In the genomic region with DNA sequence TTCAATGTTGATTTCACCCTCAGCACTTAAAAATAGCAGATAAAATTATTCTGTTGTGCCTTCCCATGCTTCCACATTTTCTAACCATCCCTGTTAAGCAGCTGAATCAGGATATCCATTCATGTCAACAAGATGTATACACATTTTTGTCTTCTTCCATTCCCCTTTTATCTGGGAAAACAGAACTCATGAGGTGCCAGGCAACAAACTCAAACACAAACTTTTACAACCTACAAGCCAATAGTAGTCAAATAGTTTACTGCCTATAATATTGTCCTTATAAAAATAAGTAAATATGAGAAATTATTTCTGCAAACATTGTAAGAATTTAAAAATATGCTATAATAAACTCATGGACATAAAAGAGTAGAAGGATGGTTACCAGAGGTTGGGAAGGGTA, we compare ENCODE assay signal across 27 cellular contexts.
"Had no signal": no experiment of that assay in that cellular context is flagged by ENCODE, and none has a peak within 500 bp of the region (broad histone marks: within the 10 kb centered on the region; RNA-seq: fewer than 3 reads in every experiment).

No MANE protein-coding gene starts in this region.

- H3K79me2 ChIP-seq: parathyroid adenoma had no signal

- H3K4me1 ChIP-seq: parathyroid adenoma, psoas muscle, right lobe of liver, sigmoid colon, stomach, thyroid gland, tibial nerve, upper lobe of left lung, vagina had no signal

- ATAC-seq: naive thymus-derived CD8-positive, alpha-beta T cell; natural killer cell treated with Interleukin-12 subunit alpha and Interleukin-12 subunit beta and Interleukin-15 and Interleukin-18, amount 100 ng/mL, for 72 hours; psoas muscle; right cardiac atrium; right lobe of liver; stimulated activated effector memory CD8-positive, alpha-beta T cell treated with anti-CD3 and anti-CD28 coated beads, Interleukin-12 subunit alpha, Interleukin-12 subunit beta, amount 100 ng/mL, for 72 hours; stimulated activated naive B cell treated with anti-CD40 and anti-IgM and Interleukin-4, amounts not matched to agents 10 μg/mL and 1 μg/mL and 100 μg/mL, for 72 hours had no signal

- H3K9ac ChIP-seq: parathyroid adenoma had no signal

- H2AFZ ChIP-seq: parathyroid adenoma had no signal

- H3K4me3 ChIP-seq: ovary, psoas muscle, right lobe of liver, sigmoid colon, stomach, thoracic aorta, thyroid gland, tibial nerve, upper lobe of left lung, vagina had no signal

- H3K9me3 ChIP-seq: neutrophil, ovary, psoas muscle, right lobe of liver, sigmoid colon, stomach, thoracic aorta, upper lobe of left lung, vagina had no signal

- DNase-seq: naive thymus-derived CD8-positive, alpha-beta T cell; nephron progenitor cell; nucleus accumbens; ovary; posterior cingulate gyrus; psoas muscle; right cardiac atrium; right lobe of liver; sigmoid colon; small intestine; stimulated activated CD4-positive, alpha-beta T cell treated with anti-CD3 and anti-CD28 coated beads, Interleukin-15, amount 100 ng/mL, for 24 hours; stimulated activated CD4-positive, alpha-beta T cell treated with anti-CD3 and anti-CD28 coated beads, Interleukin-2, amount 100 ng/mL, for 24 hours; stimulated activated CD4-positive, alpha-beta T cell treated with anti-CD3 and anti-CD28 coated beads, Interleukin-2, amount 100 ng/mL, for 48 hours; stimulated activated CD4-positive, alpha-beta T cell treated with anti-CD3 and anti-CD28 coated beads, Interleukin-4, amount 100 ng/mL, for 24 hours; stimulated activated naive B cell treated with anti-CD40 and anti-IgM and Interleukin-4, amounts not matched to agents 10 μg/mL and 1 μg/mL and 100 μg/mL, for 72 hours; stimulated activated naive CD4-positive, alpha-beta T cell treated with Interleukin-2 at 50 U/mL for 16 hours; stomach; thyroid gland; trophoblast cell; upper lobe of left lung had no signal

- H3K27ac ChIP-seq: neutrophil, ovary, parathyroid adenoma, psoas muscle, right lobe of liver, sigmoid colon, stomach, thoracic aorta, thyroid gland, tibial nerve, upper lobe of left lung, vagina had no signal

- H3K27me3 ChIP-seq: neutrophil, ovary, right lobe of liver, sigmoid colon, stomach, thyroid gland, tibial nerve, upper lobe of left lung, vagina had no signal

- H3K36me3 ChIP-seq: neutrophil, ovary, right lobe of liver, sigmoid colon, stomach, thoracic aorta, thyroid gland, tibial nerve, upper lobe of left lung, vagina had no signal
